8 cellular contexts compared by ENCODE assay signal in the genomic region with DNA sequence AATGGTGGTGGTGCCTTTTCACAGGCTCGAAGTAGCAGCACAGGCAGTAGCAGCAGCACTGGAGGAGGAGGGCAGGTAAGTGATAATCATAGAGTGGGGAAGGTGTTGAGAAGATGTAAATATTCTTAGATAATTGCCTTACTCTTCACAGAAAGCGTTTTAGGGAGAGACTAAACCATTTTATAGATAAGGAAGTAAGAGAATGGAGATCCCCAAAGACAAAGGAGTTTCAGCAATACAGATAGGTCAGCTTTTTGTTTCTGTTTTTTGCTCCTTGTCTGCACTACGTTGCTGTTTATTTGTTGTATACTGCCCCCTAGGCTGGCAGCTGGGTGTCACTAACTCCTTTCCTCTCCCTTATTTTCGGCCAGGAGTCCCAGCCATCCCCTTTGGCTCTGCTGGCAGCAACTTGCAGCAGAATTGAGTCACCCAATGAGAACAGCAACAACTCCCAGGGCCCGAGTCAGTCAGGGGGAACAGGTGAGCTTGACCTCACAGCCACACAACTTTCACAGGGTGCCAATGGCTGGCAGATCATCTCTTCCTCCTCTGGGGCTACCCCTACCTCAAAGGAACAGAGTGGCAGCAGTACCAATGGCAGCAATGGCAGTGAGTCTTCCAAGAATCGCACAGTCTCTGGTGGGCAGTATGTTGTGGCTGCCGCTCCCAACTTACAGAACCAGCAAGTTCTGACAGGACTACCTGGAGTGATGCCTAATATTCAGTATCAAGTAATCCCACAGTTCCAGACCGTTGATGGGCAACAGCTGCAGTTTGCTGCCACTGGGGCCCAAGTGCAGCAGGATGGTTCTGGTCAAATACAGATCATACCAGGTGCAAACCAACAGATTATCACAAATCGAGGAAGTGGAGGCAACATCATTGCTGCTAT. TPM values are rescaled to one million over a fixed set of nuclear protein-coding genes. Genes with fewer than 3 reads are reported as not detected.
A peak's percentile ranks its signal among the peaks of the same experiment; 100 is the strongest.
DNase-seq lines count a peak whose midpoint lies in the region; ATAC-seq, FAIRE-seq and TF ChIP-seq lines count a peak whose summit lies in the region.

No MANE protein-coding gene starts in this region.

- no peaks in the 10 kb centered on the region for H3K9me3 Mint-ChIP-seq in brain

- peaks cover 4% of the 10 kb centered on the region for H3K27me3 Mint-ChIP-seq in brain

- H3K36me3 ChIP-seq in small intestine (ENCODE audit: control insufficient read depth in 2 of 2, insufficient read depth in 2 of 2, low read length in 2 of 2), result peaks cover 9 to 12% of the 10 kb centered on the region in 2 donors

- peaks cover 3 to 22% of the 10 kb centered on the region in 2 donors for H3K4me1 ChIP-seq in small intestine (ENCODE audit: control insufficient read depth in 2 of 2, insufficient read depth in 1 of 2, low read depth in 1 of 2, low read length in 1 of 2)

- FAIRE-seq in GM18507 (lab: Jason Lieb, UNC) (peak; percentile 61), small intestine (lab: Jason Lieb, UNC) (no peak)

- TF ChIP-seq CTCF in AG04450 (IDR thresholded peaks at IDR 0.05; ENCODE audit: low read depth, low read length) (peak; percentile 29), RWPE1 (conservative IDR thresholded peaks at IDR 0.05; ENCODE audit: low read depth) (peak; percentile 66), brain (conservative IDR thresholded peaks at IDR 0.05) (no peak)

- 28 to 41% (median 31%) methylated on average over 9 of the region's 9 CpGs for WGBS in small intestine, 3 donors

- H3K9me3 ChIP-seq in AG04450 (ENCODE audit: control insufficient read depth, insufficient read depth, low read length) (no peaks in the 10 kb centered on the region), iPS-18c (ENCODE audit: control insufficient read depth, insufficient read depth, low read length) (no peaks in the 10 kb centered on the region), small intestine (ENCODE audit: control insufficient read depth, low read depth) (no peaks in the 10 kb centered on the region)

- H3K4me1 Mint-ChIP-seq in brain, result peaks cover 60% of the 10 kb centered on the region

- H3K27ac Mint-ChIP-seq in brain, result peak overlapping the region; percentile 85 to 98 (median 93)

- ATAC-seq in GM21381 (IDR thresholded peaks at IDR 0.05; ENCODE audit: unreplicated experiment) (no peak), HG03196 (IDR thresholded peaks at IDR 0.05; ENCODE audit: unreplicated experiment) (no peak)

- peaks cover 50% of the 10 kb centered on the region for H3K36me3 Mint-ChIP-seq in brain

- H3K4me3 Mint-ChIP-seq in brain, result peak overlapping the region; percentile 90 to 98 (median 92)

- DNase-seq in AG04450 (ENCODE audit: low read depth, low spot score) (no peak), GM18507 (ENCODE audit: extremely low spot score, insufficient read length, low read depth) (no peak), RWPE1 (ENCODE audit: low spot score) (peak; percentile 67), small intestine (peak; percentile 66)

- no peaks in the 10 kb centered on the region for H3K27me3 ChIP-seq in AG04450 (ENCODE audit: control insufficient read depth, insufficient read depth, low read length)
- no peaks in the 10 kb centered on the region for H3K27me3 ChIP-seq in small intestine (ENCODE audit: control insufficient read depth in 2 of 2, insufficient read depth in 2 of 2, low read length in 2 of 2)

- POLR2A ChIA-PET in AG04450 (lab: Yijun Ruan, JAX), result no interaction called here
- POLR2A ChIA-PET in RWPE1 (lab: Yijun Ruan, JAX; ENCODE audit: low non-redundant PET), result interaction anchor here (1.1 kb wide), 1 partner anchor 40 kb away, joined by 4 read pairs; no protein-coding TSS in a partner anchor

- peak overlapping the region; percentile 84 for H3K27ac ChIP-seq in AG04450 (ENCODE audit: low read depth, low read length)
- peak overlapping the region; percentile 97 for H3K27ac ChIP-seq in RWPE1
- H3K27ac ChIP-seq in small intestine (ENCODE audit: low read depth in 1 of 2, low read length in 1 of 2), result peak overlapping the region; percentile 76 to 85

- peak overlapping the region; percentile 61 for H3K4me3 ChIP-seq in AG04450 (ENCODE audit: low read depth, low read length)
- H3K4me3 ChIP-seq in iPS-18c (ENCODE audit: insufficient read depth, low read depth, low read length), result peak overlapping the region; percentile 50; the same call in 1 of the 2 replicates
- peak overlapping the region in 1 of 2 donors; percentile 55 for H3K4me3 ChIP-seq in small intestine (ENCODE audit: low read depth in 1 of 2, low read length in 2 of 2)

- CTCF ChIA-PET in AG04450 (lab: Charles Lee), result interaction anchor here (0.5 to 3.4 kb wide), 5 partner anchors 19 to 61 kb away, joined by 3 to 24 read pairs (median 4); partner anchors contain the start of gene AAAS
- CTCF ChIA-PET in RWPE1 (lab: Yijun Ruan, JAX), result interaction anchor here (0.5 to 3.9 kb wide), 15 partner anchors 8 to 253 kb away, joined by 3 to 44 read pairs (median 4); partner anchors contain the start of gene AAAS

RNA-seq across cellular contexts. Expression of gene SP1, which starts 2.0 kb away (rescaled TPM):
- polyA plus RNA-seq in AG04450 (2011; rRNA removed) (44.6 and 45.9 TPM in 2 replicates), brain (ENCODE audit: insufficient read depth, low read depth, low replicate concordance) (18.9 TPM), small intestine (10 to 100 TPM; 13.8 to 20.3 (median 16.3) TPM)
- polyA minus RNA-seq in AG04450 (2011; rRNA and poly(A)+ RNA removed), result 149 and 169 TPM in 2 replicates

RNA-seq across cellular contexts. Expression of gene AMHR2, which starts 41.7 kb away (rescaled TPM):
- polyA plus RNA-seq in AG04450 (2011; rRNA removed) (not detected in 2 replicates), brain (ENCODE audit: insufficient read depth, low read depth, low replicate concordance) (not detected), small intestine (under 1 TPM in 2 of 3 donors, not detected in 1; 0.04 to 0.81 TPM)
- polyA minus RNA-seq in AG04450 (2011; rRNA and poly(A)+ RNA removed), result not detected in 2 replicates

RNA-seq across cellular contexts. Expression of gene SP7, which starts 45.8 kb away (rescaled TPM):
- not detected in 2 replicates for polyA plus RNA-seq in AG04450 (2011; rRNA removed)
- 0.26 TPM in 1 of 2 replicates, not detected in the other for polyA minus RNA-seq in AG04450 (2011; rRNA and poly(A)+ RNA removed)
- not detected for polyA plus RNA-seq in brain (ENCODE audit: insufficient read depth, low read depth, low replicate concordance)
- polyA plus RNA-seq in small intestine, result not detected

RNA-seq across cellular contexts. Expression of gene PRR13, which starts 59.5 kb away (rescaled TPM):
- polyA plus RNA-seq in AG04450 (2011; rRNA removed) (71.4 and 92.8 TPM in 2 replicates), brain (ENCODE audit: insufficient read depth, low read depth, low replicate concordance) (109 TPM), small intestine (1,000 to 10,000 TPM in 1 of 3 donors, 100 to 1,000 TPM in 2; 507 to 1,038 (median 901) TPM)
- 78.8 and 83.9 TPM in 2 replicates for polyA minus RNA-seq in AG04450 (2011; rRNA and poly(A)+ RNA removed)

Comparison
In these comparisons a context has a peak if more than half of its experiments do, and no peak if none do; other contexts are left out.
1. DNase-seq: peak in RWPE1 (single experiment) and small intestine (single experiment); none in AG04450 (single experiment) and GM18507 (single experiment).
2. CTCF ChIP-seq: peak in AG04450 (single experiment) and RWPE1 (single experiment); none in brain (0 of 2).
3. Peak in every context shown above with its lines, with median percentiles within 50 percentile points of each other: H3K27ac ChIP-seq.